8 cellular contexts compared by ENCODE assay signal in the genomic region with DNA sequence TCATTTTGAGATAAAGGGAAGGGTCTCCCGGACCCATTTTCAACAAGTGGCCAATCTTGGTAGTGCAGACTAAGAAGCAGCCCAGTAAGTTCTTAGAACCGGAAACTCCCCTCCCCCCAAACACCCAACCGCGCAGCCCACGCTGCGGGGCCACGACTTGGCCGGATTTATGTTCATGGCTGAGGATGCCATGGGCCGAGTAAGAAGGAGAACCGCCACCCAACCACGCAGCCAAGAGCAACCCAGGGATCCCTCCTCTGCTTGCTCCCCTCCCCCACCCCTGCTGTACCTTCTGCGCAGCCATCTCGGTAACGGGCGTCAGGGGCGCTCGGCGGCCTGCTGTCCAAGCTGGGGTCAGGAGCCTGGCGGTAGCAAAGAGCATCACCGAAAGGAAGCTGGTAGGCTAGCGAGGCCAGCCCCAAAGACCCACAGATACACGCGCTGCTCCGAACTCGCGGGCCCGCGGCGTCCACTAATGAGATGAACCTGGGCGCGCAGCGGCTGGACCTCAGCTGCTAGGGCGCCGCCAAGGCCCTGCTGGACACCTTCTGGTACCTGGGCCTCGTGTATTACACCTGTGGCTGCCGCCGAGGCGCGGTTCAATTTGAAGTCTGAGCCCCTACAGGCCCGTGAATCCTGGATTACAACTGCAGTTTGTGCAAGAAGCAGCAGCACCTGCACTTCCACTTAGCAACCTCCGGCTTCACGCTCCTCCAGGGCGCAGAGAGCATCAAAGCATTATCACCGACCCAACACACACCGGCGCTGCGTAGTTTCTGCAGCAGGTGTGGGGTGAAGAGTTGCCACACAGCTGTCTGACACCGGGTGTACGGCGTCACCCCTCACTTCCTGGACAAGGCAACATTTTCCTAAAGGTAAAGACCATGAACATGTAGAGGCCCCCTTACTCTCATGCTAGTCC.
DNase-seq lines count a peak whose midpoint lies in the region; ATAC-seq and TF ChIP-seq lines count a peak whose summit lies in the region.

No MANE protein-coding gene starts in this region.

- no peak overlapping the region for H2BK5ac ChIP-seq in mesendoderm (ENCODE audit: low read length)

- H2AK5ac ChIP-seq in mesendoderm (ENCODE audit: low read length) = no peak overlapping the region

- peak overlapping the region; percentile 91 for H3K27ac Mint-ChIP-seq in activated B cell treated with CpG ODN at 0.5 μM for 24 hours

- peak overlapping the region; percentile 54 for H3K56ac ChIP-seq in mesendoderm (ENCODE audit: low read length)

- no peaks in the 10 kb centered on the region for H3K4me1 ChIP-seq in mesendoderm (ENCODE audit: control insufficient read depth, low read depth, low read length)

- H3K4me3 Mint-ChIP-seq in activated B cell treated with CpG ODN at 0.5 μM for 24 hours = peak overlapping the region; percentile 93

- no peak overlapping the region for H3K9ac ChIP-seq in mesendoderm (ENCODE audit: low read length)

- H4K8ac ChIP-seq in mesendoderm (ENCODE audit: low read depth, low read length) = no peak overlapping the region

- H3K4me2 ChIP-seq in mesendoderm (ENCODE audit: low read length) = no peak overlapping the region

- H3K79me2 ChIP-seq in mesendoderm (ENCODE audit: control insufficient read depth, insufficient read depth, low read length) = no peaks in the 10 kb centered on the region

- no peak overlapping the region for H3K4ac ChIP-seq in mesendoderm (ENCODE audit: low read depth, low read length)

- H3K27me3 ChIP-seq in mesendoderm (ENCODE audit: insufficient read depth, low read length, poor library complexity) = no peaks in the 10 kb centered on the region

- no peak overlapping the region for H3K23ac ChIP-seq in mesendoderm (ENCODE audit: low read length)

- H3K18ac ChIP-seq in mesendoderm (ENCODE audit: low read length) = no peak overlapping the region

- H3K36me3 ChIP-seq in mesendoderm (ENCODE audit: control insufficient read depth, insufficient read depth, low read length) = no peaks in the 10 kb centered on the region

- POLR2A ChIA-PET in activated B cell treated with CpG ODN at 0.5 μM for 24 hours (lab: Charles Lee) = interaction anchor here (0.6 kb wide), 1 partner anchor 1191 kb away, joined by 5 read pairs; a partner anchor contains a TSS

- H3K4me1 Mint-ChIP-seq in activated B cell treated with CpG ODN at 0.5 μM for 24 hours = peaks cover 31% of the 10 kb centered on the region

- H3K36me3 Mint-ChIP-seq in activated B cell treated with CpG ODN at 0.5 μM for 24 hours (ENCODE audit: low read depth) = peaks cover 1% of the 10 kb centered on the region

- no peaks in the 10 kb centered on the region for H3K79me1 ChIP-seq in mesendoderm (ENCODE audit: low read length)

- H3K4me3 ChIP-seq in mesendoderm (ENCODE audit: low read length) = no peak overlapping the region

- no peaks in the 10 kb centered on the region for H3K27me3 Mint-ChIP-seq in activated B cell treated with CpG ODN at 0.5 μM for 24 hours

- DNase-seq in activated B cell treated with CpG ODN at 0.5 μM for 24 hours = peak; percentile 32
- peak; percentile 66 for DNase-seq in central memory CD4-positive, alpha-beta T cell
- DNase-seq in mesendoderm = peak; percentile 52
- DNase-seq in stimulated activated CD8-positive, alpha-beta memory T cell treated with anti-CD3 and anti-CD28 coated beads, Interleukin-4, amount 100 ng/mL, for 24 hours (ENCODE audit: low read depth) = peak; percentile 21
- no peak for DNase-seq in NK-92 (lab: John Stamatoyannopoulos, UW; ENCODE audit: unreplicated experiment)
- no peak for DNase-seq in HuH-7.5 (ENCODE audit: low spot score)
- no peak for DNase-seq in NCI-H446 treated with DMSO at 0.1 percent for 48 hours (lab: John Stamatoyannopoulos, UW)

- H3K9me3 Mint-ChIP-seq in activated B cell treated with CpG ODN at 0.5 μM for 24 hours = no peaks in the 10 kb centered on the region

- ATAC-seq in GM18868 (IDR thresholded peaks at IDR 0.05; ENCODE audit: unreplicated experiment) (peak; percentile 69), activated B cell treated with CpG ODN at 0.5 μM for 24 hours (ENCODE audit: low read depth) (peak; percentile 70)

- no peak overlapping the region for H3K27ac ChIP-seq in mesendoderm (ENCODE audit: low read depth, low read length)

- CTCF ChIA-PET in activated B cell treated with CpG ODN at 0.5 μM for 24 hours (lab: Charles Lee) = interaction anchor here (0.7 to 1.6 kb wide), 2 partner anchors 25 to 59 kb away, joined by 3 to 8 read pairs; no protein-coding TSS in a partner anchor

- WGBS in mesendoderm (ENCODE audit: extremely low coverage, insufficient coverage, low lambda C conversion rate) = no CpG with 5 or more reads among the region's 50 CpGs

- no peak overlapping the region for H2BK120ac ChIP-seq in mesendoderm (ENCODE audit: low read depth, low read length)

- no peak overlapping the region for H4K5ac ChIP-seq in mesendoderm (ENCODE audit: low read length)

- no peak overlapping the region for H2BK15ac ChIP-seq in mesendoderm (replicated peaks; ENCODE audit: low read depth)

- intact Hi-C loops in activated B cell treated with CpG ODN at 0.5 μM for 24 hours (cut with micrococcal nuclease) = loop anchor here (1.0 to 10.0 kb wide), 3 partner anchors 24 to 64 kb away; a partner anchor contains a TSS

- TF ChIP-seq CTCF in activated B cell treated with CpG ODN at 0.5 μM for 24 hours (IDR thresholded peaks at IDR 0.05) = no peak

Comparison
In these comparisons a context has a peak if more than half of its experiments do, and no peak if none do; other contexts are left out.
1. DNase-seq: peak in activated B cell treated with CpG ODN at 0.5 μM for 24 hours (single experiment), central memory CD4-positive, alpha-beta T cell (single experiment), mesendoderm (single experiment) and stimulated activated CD8-positive, alpha-beta memory T cell treated with anti-CD3 and anti-CD28 coated beads, Interleukin-4, amount 100 ng/mL, for 24 hours (single experiment); none in NK-92 (single experiment), HuH-7.5 (single experiment) and NCI-H446 treated with DMSO at 0.1 percent for 48 hours (single experiment).